In the genomic region with DNA sequence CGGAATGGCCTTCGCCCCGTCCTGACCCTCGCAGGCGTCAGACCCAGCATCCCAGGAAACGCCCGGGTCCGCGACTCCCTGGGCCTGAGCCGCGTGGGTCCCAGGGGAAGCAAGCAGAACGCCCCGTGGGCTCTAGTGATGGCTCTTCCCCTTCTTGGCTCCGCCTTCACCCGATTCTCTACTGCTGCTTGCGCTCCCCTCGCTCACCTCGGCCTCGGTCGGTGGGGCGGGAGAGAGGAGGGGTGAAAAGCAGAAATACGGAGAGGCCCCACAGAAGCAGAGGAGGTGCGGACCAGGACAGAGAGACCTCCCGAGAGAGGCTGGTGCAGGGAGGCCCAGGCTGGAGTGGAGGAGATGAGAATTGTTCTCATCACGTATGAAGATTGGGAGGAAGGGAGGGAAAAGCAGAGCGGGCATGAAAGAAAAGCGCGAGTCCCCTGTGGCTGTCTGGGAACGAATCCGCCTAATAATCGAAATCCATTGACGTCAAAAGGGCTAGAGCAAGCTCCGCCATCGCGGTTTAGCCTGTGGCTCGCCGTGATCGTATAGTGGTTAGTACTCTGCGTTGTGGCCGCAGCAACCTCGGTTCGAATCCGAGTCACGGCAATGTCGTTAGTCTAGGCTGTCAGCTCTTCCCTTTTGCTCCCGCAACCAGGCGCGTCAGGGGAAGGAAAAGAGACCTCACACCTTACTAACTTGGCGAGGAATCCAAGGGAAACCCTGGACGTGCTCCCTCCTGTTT, we compare ENCODE assay signal across 8 cellular contexts.
DNase-seq lines count a peak whose midpoint lies in the region; ATAC-seq, FAIRE-seq and TF ChIP-seq lines count a peak whose summit lies in the region.
"Not testable (repeated sequence)": the region's sequence is repeated elsewhere in the genome, so short reads cannot be mapped to it uniquely, and the experiment has no call there.

No MANE protein-coding gene starts in this region.

- not testable (repeated sequence) for H3K9me3 ChIP-seq in AG04450 (ENCODE audit: control insufficient read depth, insufficient read depth, low read length); esophagus (ENCODE audit: control insufficient read depth in 2 of 2, insufficient read depth in 1 of 2, low read depth in 1 of 2, low read length in 1 of 2)

- intact Hi-C loops in activated naive CD4-positive, alpha-beta T cell treated with anti-CD3 and anti-CD28 coated beads for 36 hours (cut with micrococcal nuclease), result loop anchor here (2.0 to 5.0 kb wide), 2 partner anchors 18 to 36 kb away; no protein-coding TSS in a partner anchor

- H3K4me3 ChIP-seq in AG04450 (ENCODE audit: low read depth, low read length) (peak overlapping the region; percentile 55), NB4 (ENCODE audit: low read depth, low read length) (peak overlapping the region; percentile 55), esophagus (ENCODE audit: low read depth in 1 of 2, low read length in 2 of 2) (peak overlapping the region; percentile 33 to 39), rectal smooth muscle tissue (ENCODE audit: low read length) (peak overlapping the region; percentile 42)

- H3K9me3 Mint-ChIP-seq in activated naive CD4-positive, alpha-beta T cell treated with anti-CD3 and anti-CD28 coated beads for 36 hours, result not testable (repeated sequence)

- H3K36me3 Mint-ChIP-seq in activated naive CD4-positive, alpha-beta T cell treated with anti-CD3 and anti-CD28 coated beads for 36 hours (ENCODE audit: low read depth), result not testable (repeated sequence)

- H3K4me1 Mint-ChIP-seq in activated naive CD4-positive, alpha-beta T cell treated with anti-CD3 and anti-CD28 coated beads for 36 hours (ENCODE audit: low read depth), result not testable (repeated sequence)

- not testable (repeated sequence) for H3K27me3 ChIP-seq in AG04450 (ENCODE audit: control insufficient read depth, insufficient read depth, low read length); esophagus (ENCODE audit: control insufficient read depth in 1 of 2, insufficient read depth in 2 of 2, low read length in 2 of 2); rectal smooth muscle tissue (ENCODE audit: control insufficient read depth, insufficient read depth, low read length)

- peak overlapping the region; percentile 86 for H3K4me3 Mint-ChIP-seq in activated naive CD4-positive, alpha-beta T cell treated with anti-CD3 and anti-CD28 coated beads for 36 hours

- not testable (repeated sequence) for H3K4me1 ChIP-seq in esophagus (ENCODE audit: control insufficient read depth in 2 of 2, insufficient read depth in 2 of 2, low read length in 1 of 2); rectal smooth muscle tissue (ENCODE audit: control insufficient read depth, insufficient read depth, low read length)

- CTCF ChIA-PET in AG04450 (lab: Charles Lee); activated naive CD4-positive, alpha-beta T cell treated with anti-CD3 and anti-CD28 coated beads for 36 hours (lab: Charles Lee): not testable (repeated sequence)

- H3K9ac ChIP-seq in rectal smooth muscle tissue (ENCODE audit: low read length), result not testable (repeated sequence)

- not testable (repeated sequence) for DNase-seq in AG04450 (ENCODE audit: low read depth, low spot score); GM19239 (ENCODE audit: insufficient read length, low spot score); NB4 (ENCODE audit: low read depth); left lobe of liver (ENCODE audit: low spot score)
- peak; percentile 65 for DNase-seq in activated naive CD4-positive, alpha-beta T cell treated with anti-CD3 and anti-CD28 coated beads for 36 hours

- FAIRE-seq in GM19239 (lab: Jason Lieb, UNC), result peak; percentile 56

- ATAC-seq in HG02852 (IDR thresholded peaks at IDR 0.05; ENCODE audit: unreplicated experiment), result peak; percentile 61
- peak; percentile 57 for ATAC-seq in left lobe of liver

- H3K27ac Mint-ChIP-seq in activated naive CD4-positive, alpha-beta T cell treated with anti-CD3 and anti-CD28 coated beads for 36 hours, result peak overlapping the region; percentile 74

- not testable (repeated sequence) for TF ChIP-seq CTCF in AG04450 (IDR thresholded peaks at IDR 0.05; ENCODE audit: low read depth, low read length); NB4 (IDR thresholded peaks at IDR 0.05; ENCODE audit: low read depth, low read length)

- not testable (repeated sequence) for TF ChIP-seq POLR2A in NB4 (IDR thresholded peaks at IDR 0.05; ENCODE audit: extremely low read depth, insufficient read length)

- not testable (repeated sequence) for H3K27ac ChIP-seq in AG04450 (ENCODE audit: low read depth, low read length); esophagus (ENCODE audit: low read depth in 2 of 2, low read length in 1 of 2); rectal smooth muscle tissue (ENCODE audit: low read depth, low read length)

- no CpG with 5 or more reads among the region's 50 CpGs for WGBS in esophagus, 2 donors

- not testable (repeated sequence) for H3K36me3 ChIP-seq in esophagus (ENCODE audit: control insufficient read depth in 2 of 2, insufficient read depth in 2 of 2, low read length in 1 of 2); rectal smooth muscle tissue (ENCODE audit: control insufficient read depth, insufficient read depth, low read length)

- POLR2A ChIA-PET in AG04450 (lab: Yijun Ruan, JAX), result not testable (repeated sequence)

- H3K27me3 Mint-ChIP-seq in activated naive CD4-positive, alpha-beta T cell treated with anti-CD3 and anti-CD28 coated beads for 36 hours (ENCODE audit: low read depth), result peaks cover 12% of the 10 kb centered on the region
